ENCODE assay signal across 23 cellular contexts in genomic region chr3:81967362-81967761, GRCh38.
DNase-seq lines count a peak whose midpoint lies in the region; ATAC-seq, FAIRE-seq and TF ChIP-seq lines count a peak whose summit lies in the region.
"Had no signal": no experiment of that assay in that cellular context is flagged by ENCODE, and none has a peak within 500 bp of the region (broad histone marks: within the 10 kb centered on the region; RNA-seq: fewer than 3 reads in every experiment).

No MANE protein-coding gene starts in this region.

- H3K9me3 ChIP-seq in A549 (no peaks in the 10 kb centered on the region), adipocyte (ENCODE audit: control insufficient read depth, low read length) (peaks cover 6% of the 10 kb centered on the region), H1 (ENCODE audit: insufficient read depth in 2 of 2, low read depth in 1 of 2, low read length in 1 of 2) (no peaks in the 10 kb centered on the region)
- H3K9me3 ChIP-seq: BE2C had no signal

- no peaks in the 10 kb centered on the region for H3F3A ChIP-seq in GM23338 (replicated peaks; ENCODE audit: low read depth)

- H3K4me2 ChIP-seq in A549 (no peak overlapping the region), GM23338 (no peak overlapping the region), H1 (ENCODE audit: insufficient read depth in 1 of 2, low read depth in 2 of 2, low read length in 2 of 2) (no peak overlapping the region)
- H3K4me2 ChIP-seq: KMS-11 had no signal

- H3K27ac Mint-ChIP-seq in GM23338 = peak overlapping the region; percentile 13; the same call in 1 of the 2 replicates
- H3K27ac Mint-ChIP-seq: CD4-positive, CD25-positive, alpha-beta regulatory T cell; CD8-positive, alpha-beta memory T cell; HFFc6 had no signal

- H3K79me1 ChIP-seq in H1 (ENCODE audit: low read depth, low read length) = no peaks in the 10 kb centered on the region

- peaks cover 17% of the 10 kb centered on the region; the same call in 2 of the 3 replicates for H3K36me3 Mint-ChIP-seq in GM23338 (ENCODE audit: low read depth)
- H3K36me3 Mint-ChIP-seq: CD4-positive, CD25-positive, alpha-beta regulatory T cell; CD8-positive, alpha-beta memory T cell had no signal

- H3K23me2 ChIP-seq in H1 (ENCODE audit: low read depth, low read length) = no peaks in the 10 kb centered on the region; the same call in 1 of the 2 replicates

- H2BK20ac ChIP-seq in H1 (ENCODE audit: low read length) = no peak overlapping the region

- H2BK15ac ChIP-seq in H1 (ENCODE audit: low read length) = no peak overlapping the region

- no peak overlapping the region for H3K4me3 Mint-ChIP-seq in GM23338
- H3K4me3 Mint-ChIP-seq: CD4-positive, CD25-positive, alpha-beta regulatory T cell; CD8-positive, alpha-beta memory T cell; HFFc6 had no signal

- no peaks in the 10 kb centered on the region for H3K79me2 ChIP-seq in GM23338 (replicated peaks; ENCODE audit: insufficient read depth)
- H3K79me2 ChIP-seq in H1 (ENCODE audit: control insufficient read depth in 1 of 2, insufficient read depth in 2 of 2, low read length in 2 of 2) = no peaks in the 10 kb centered on the region

- POLR2A ChIA-PET in A549 (lab: Yijun Ruan, JAX) (no interaction called here), H1 (lab: Charles Lee; ENCODE audit: partially characterized antibody) (no interaction called here)

- no peak overlapping the region for H2AK5ac ChIP-seq in H1 (ENCODE audit: low read depth, low read length)

- H3K4me3 ChIP-seq in A549 (no peak overlapping the region), GM23338 (no peak overlapping the region), adipocyte (ENCODE audit: low read length) (no peak overlapping the region), H1 (ENCODE audit: extremely low read depth in 1 of 4, insufficient read depth in 2 of 4, low read depth in 3 of 4, low read length in 4 of 4) (no peak overlapping the region)

- DNase-seq in A549 (ENCODE audit: low read depth in 1 of 2, low spot score in 1 of 2) (no peak), GM23338 (ENCODE audit: low spot score) (no peak), adipocyte (ENCODE audit: low read depth) (peak; percentile 19), H1 (ENCODE audit: low read depth in 1 of 2, low spot score in 2 of 2) (no peak), NCI-H1417 (lab: John Stamatoyannopoulos, UW) (no peak), GM10266 (ENCODE audit: extremely low spot score) (no peak)
- DNase-seq: 8988T; BE2C; C1 segment of cervical spinal cord; CD4-positive, CD25-positive, alpha-beta regulatory T cell; CD8-positive, alpha-beta memory T cell; COR-L47; DMS 273 treated with DMSO at 0.1 percent for 48 hours; DMS53; DND-41; HFFc6 had no signal

- TF ChIP-seq EP300 in A549 (IDR thresholded peaks at IDR 0.05) (no peak), H1 (IDR thresholded peaks at IDR 0.05; ENCODE audit: borderline replicate concordance in 1 of 2, low read depth in 2 of 2, low read length in 2 of 2) (no peak)

- H3K27me3 Mint-ChIP-seq in GM23338 (ENCODE audit: insufficient read depth, low read depth, poor library complexity) = peaks cover 1% of the 10 kb centered on the region
- H3K27me3 Mint-ChIP-seq: CD4-positive, CD25-positive, alpha-beta regulatory T cell; CD8-positive, alpha-beta memory T cell had no signal

- no peak overlapping the region for H4K8ac ChIP-seq in H1 (ENCODE audit: extremely low read depth, insufficient read depth, low read length)

- H3K9me2 ChIP-seq in GM23338 (ENCODE audit: insufficient read depth) = no peaks in the 10 kb centered on the region; the same call in 1 of the 2 replicates

- H3K9ac ChIP-seq in adipocyte (ENCODE audit: low read length) = no peak overlapping the region
- no peak overlapping the region for H3K9ac ChIP-seq in H1 (replicated peaks in 1 of 4; ENCODE audit: extremely low read depth in 1 of 4, low read depth in 3 of 4, low read length in 3 of 4)
- H3K9ac ChIP-seq: KMS-11 had no signal

- no peak overlapping the region for H4K5ac ChIP-seq in H1 (ENCODE audit: insufficient read length, low read depth, low read length)

- H2BK12ac ChIP-seq in H1 (ENCODE audit: low read depth, low read length) = no peak overlapping the region

- ATAC-seq in A549 (no peak), GM23338 (no peak), HG03025 (IDR thresholded peaks at IDR 0.05; ENCODE audit: low FRiP score, unreplicated experiment) (no peak)
- ATAC-seq: HCT116 had no signal

- H3K27ac ChIP-seq in A549 (no peak overlapping the region), GM23338 (ENCODE audit: low read depth) (no peak overlapping the region), H1 (ENCODE audit: low read depth, low read length) (no peak overlapping the region)
- H3K27ac ChIP-seq: KMS-11 had no signal

- H3K9me3 Mint-ChIP-seq in GM23338 = peaks cover 12% of the 10 kb centered on the region; the same call in 2 of the 3 replicates
- H3K9me3 Mint-ChIP-seq: HFFc6 had no signal

- H3K14ac ChIP-seq in H1 (ENCODE audit: insufficient read length) = no peak overlapping the region

- no peak overlapping the region for H3K56ac ChIP-seq in H1 (replicated peaks; ENCODE audit: insufficient read length, low read depth, low read length)

- H3K4ac ChIP-seq in H1 (replicated peaks; ENCODE audit: insufficient read length, low read depth, low read length) = no peak overlapping the region

- no peak overlapping the region for H2BK120ac ChIP-seq in H1 (replicated peaks; ENCODE audit: low read depth, low read length)

- no peak overlapping the region for H4K91ac ChIP-seq in H1 (replicated peaks; ENCODE audit: insufficient read length, low read length)

- no peak overlapping the region; the same call in 1 of the 2 replicates for H2BK5ac ChIP-seq in H1 (ENCODE audit: low read depth, low read length)

- no peak for TF ChIP-seq CTCF in A549 (IDR thresholded peaks at IDR 0.05)
- TF ChIP-seq CTCF in GM23338 (conservative IDR thresholded peaks at IDR 0.05; ENCODE audit: low read depth in 2 of 2) = no peak
- TF ChIP-seq CTCF in H1 (IDR thresholded peaks at IDR 0.05; ENCODE audit: control extremely low read depth in 1 of 3, insufficient read depth in 1 of 3, low read depth in 1 of 3, low read length in 3 of 3) = no peak
- no peak for TF ChIP-seq CTCF in GM10266 (IDR thresholded peaks at IDR 0.05; ENCODE audit: control insufficient read depth, insufficient read depth, low read depth, missing control alignments)

- no peaks in the 10 kb centered on the region for H3K36me3 ChIP-seq in GM23338 (ENCODE audit: insufficient read depth)
- H3K36me3 ChIP-seq in adipocyte (ENCODE audit: control insufficient read depth, insufficient read depth, low read length, severe bottlenecking) = no peaks in the 10 kb centered on the region
- H3K36me3 ChIP-seq in H1 (ENCODE audit: control insufficient read depth in 2 of 4, insufficient read depth in 4 of 4, low read length in 3 of 4) = no peaks in the 10 kb centered on the region
- H3K36me3 ChIP-seq: BE2C had no signal

- no peak for TF ChIP-seq RAD21 in A549 (conservative IDR thresholded peaks at IDR 0.05 in 1 of 2, IDR thresholded peaks at IDR 0.05 in 1 of 2)
- TF ChIP-seq RAD21 in H1 (IDR thresholded peaks at IDR 0.05 in 1 of 2, conservative IDR thresholded peaks at IDR 0.05 in 1 of 2; ENCODE audit: low read depth in 2 of 2, low read length in 2 of 2) = no peak

- H4K20me1 ChIP-seq in GM23338 (replicated peaks; ENCODE audit: insufficient read depth) (no peaks in the 10 kb centered on the region), H1 (replicated peaks in 1 of 2; ENCODE audit: control insufficient read depth in 1 of 2, insufficient read depth in 2 of 2, low read length in 2 of 2) (no peaks in the 10 kb centered on the region)

- H2AFZ ChIP-seq in GM23338 (no peak overlapping the region), H1 (ENCODE audit: low read length) (no peak overlapping the region)

- TF ChIP-seq POLR2A in A549 (IDR thresholded peaks at IDR 0.05; ENCODE audit: low read length) = no peak
- TF ChIP-seq POLR2A in H1 (IDR thresholded peaks at IDR 0.05; ENCODE audit: control extremely low read depth in 1 of 2, low read depth in 2 of 2, low read length in 2 of 2) = no peak

- H3K27me3 ChIP-seq in GM23338 (ENCODE audit: insufficient read depth) (no peaks in the 10 kb centered on the region), adipocyte (replicated peaks; ENCODE audit: control insufficient read depth, insufficient read depth, low read length) (no peaks in the 10 kb centered on the region), H1 (replicated peaks in 1 of 4; ENCODE audit: control insufficient read depth in 3 of 4, extremely low read depth in 1 of 4, insufficient read depth in 3 of 4, low read length in 3 of 4) (no peaks in the 10 kb centered on the region)
- H3K27me3 ChIP-seq: BE2C had no signal

- H3K18ac ChIP-seq in H1 (ENCODE audit: extremely low read depth, low read length) = no peak overlapping the region

- peaks cover 48% of the 10 kb centered on the region for H3K4me1 Mint-ChIP-seq in GM23338
- H3K4me1 Mint-ChIP-seq: CD4-positive, CD25-positive, alpha-beta regulatory T cell; CD8-positive, alpha-beta memory T cell had no signal

- H3K4me1 ChIP-seq in A549 (no peaks in the 10 kb centered on the region), GM23338 (ENCODE audit: insufficient read depth) (peaks cover 43% of the 10 kb centered on the region), adipocyte (ENCODE audit: control insufficient read depth, insufficient read depth, low read length) (peaks cover 3% of the 10 kb centered on the region), H1 (replicated peaks in 1 of 4; ENCODE audit: control insufficient read depth in 3 of 4, insufficient read depth in 4 of 4, low read length in 3 of 4) (peaks cover 0 to 19% (median 4%) of the 10 kb centered on the region in 4 experiments; a peak in 5 of 7 replicates)
- H3K4me1 ChIP-seq: BE2C had no signal

- H3K23ac ChIP-seq in H1 (ENCODE audit: insufficient read length) = no peak overlapping the region

- FAIRE-seq in A549 (lab: Jason Lieb, UNC) (no peak), H1 (lab: Jason Lieb, UNC) (no peak)
- FAIRE-seq: G401.6, GM12892, GM18507, HTR-8/SVneo had no signal

- CTCF ChIA-PET in A549 (lab: Yijun Ruan, JAX) = no interaction called here
- CTCF ChIA-PET in H1 (lab: Charles Lee; ENCODE audit: partially characterized antibody) = no interaction called here

TF ChIP-seq in A549, 52 proteins besides CTCF, POLR2A, EP300 and RAD21 (continues in another document):
- TF ChIP-seq MAZ (IDR thresholded peaks at IDR 0.05; ENCODE audit: borderline replicate concordance, low read depth, low read length) = no peak
- peak; percentile 89 for TF ChIP-seq MAFK (IDR thresholded peaks at IDR 0.05; ENCODE audit: partially characterized antibody)

TF ChIP-seq in GM23338, 12 proteins besides CTCF, POLR2A, EP300 and RAD21:
- no peak for TF ChIP-seq JUNB (IDR thresholded peaks at IDR 0.05; ENCODE audit: unreplicated experiment)
- TF ChIP-seq POLR2AphosphoS5 (IDR thresholded peaks at IDR 0.05; ENCODE audit: low read depth) = no peak

TF ChIP-seq in H1, 55 proteins besides CTCF, POLR2A, EP300 and RAD21:
- TF ChIP-seq MAFK (IDR thresholded peaks at IDR 0.05; ENCODE audit: low read depth, low read length) (0 out of 2 replicates have a peak, but pooled peaks have one; percentile 8), NRF1 (IDR thresholded peaks at IDR 0.05; ENCODE audit: low read depth, low read length) (no peak), JUND (IDR thresholded peaks at IDR 0.05; ENCODE audit: low read length) (no peak)
TF ChIP-seq in H1: peak in this region for 1.

Comparison
In these comparisons a context has a peak if more than half of its experiments do, and no peak if none do; other contexts are left out.
1. Of the 18 proteins assayed by ChIP-seq in both H1 and A549: peak only in H1: none; only in A549: none; in both: MAFK; in neither: 17.